11 cellular contexts compared by ENCODE assay signal in the genomic region with DNA sequence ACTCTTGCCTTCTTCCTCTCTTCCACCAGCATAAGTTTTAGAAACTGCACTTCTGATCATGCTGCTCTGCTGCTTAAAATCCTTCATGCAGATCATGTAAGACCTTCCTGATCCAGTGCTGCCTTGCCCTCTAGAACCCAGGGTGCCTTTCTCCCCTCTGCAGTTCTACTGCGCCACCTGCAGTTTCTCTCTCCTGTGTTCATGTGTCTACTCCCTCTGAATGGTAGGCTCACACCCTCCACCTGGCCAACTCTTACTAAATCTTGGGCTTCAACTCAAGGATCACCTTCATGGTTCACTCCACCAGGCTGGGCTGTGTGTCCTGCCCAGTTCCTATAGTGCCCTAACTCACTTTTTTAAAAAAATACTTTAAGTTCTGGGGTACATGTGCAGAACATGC.
A peak's percentile ranks its signal among the peaks of the same experiment; 100 is the strongest.
DNase-seq lines count a peak whose midpoint lies in the region; ATAC-seq and TF ChIP-seq lines count a peak whose summit lies in the region.
"Had no signal": no experiment of that assay in that cellular context is flagged by ENCODE, and none has a peak within 500 bp of the region (broad histone marks: within the 10 kb centered on the region; RNA-seq: fewer than 3 reads in every experiment).

No MANE protein-coding gene starts in this region.

- no peaks in the 10 kb centered on the region for H3K27me3 Mint-ChIP-seq in MCF 10A (ENCODE audit: insufficient read depth, unreplicated experiment)
- no peaks in the 10 kb centered on the region for H3K27me3 Mint-ChIP-seq in T-helper 2 cell treated with Interferon-gamma antibody and Interleukin-4, amounts not matched to agents 5 μg/mL and 100 μg/mL, for 36 hours (ENCODE audit: low read depth)

- peaks cover 65% of the 10 kb centered on the region for H3K4me1 Mint-ChIP-seq in MCF 10A (ENCODE audit: insufficient read depth, unreplicated experiment)
- peaks cover 63% of the 10 kb centered on the region for H3K4me1 Mint-ChIP-seq in stimulated activated effector memory CD8-positive, alpha-beta T cell treated with anti-CD3 and anti-CD28 coated beads, Interleukin-12 subunit alpha, Interleukin-12 subunit beta, amount 100 ng/mL, for 72 hours
- H3K4me1 Mint-ChIP-seq in T-helper 2 cell treated with Interferon-gamma antibody and Interleukin-4, amounts not matched to agents 5 μg/mL and 100 μg/mL, for 36 hours (ENCODE audit: low read depth): peaks cover 49% of the 10 kb centered on the region

- no TSS peak for BruUV-seq in MCF 10A (replicated peaks; lab: Mats Ljungman, UMichigan)
- no TSS peak for BruUV-seq in mammary epithelial cell (replicated peaks; lab: Mats Ljungman, UMichigan)

- no peak for TF ChIP-seq CTCF in MCF 10A (IDR thresholded peaks at IDR 0.05; ENCODE audit: unreplicated experiment)
- TF ChIP-seq CTCF in breast epithelium (IDR thresholded peaks at IDR 0.05): no peak
- TF ChIP-seq CTCF in mammary epithelial cell (conservative IDR thresholded peaks at IDR 0.05 in 1 of 2, IDR thresholded peaks at IDR 0.05 in 1 of 2; ENCODE audit: extremely low read depth in 1 of 2, insufficient read depth in 1 of 2, low read depth in 1 of 2, low read length in 2 of 2): peak; percentile 37 to 49

- TF ChIP-seq POLR2A in breast epithelium (IDR thresholded peaks at IDR 0.05): no peak

- WGBS in mammary epithelial cell (ENCODE audit: low coverage, missing lambda C conversion rate): 100% methylated on average over 1 of the region's 1 CpG

- no peaks in the 10 kb centered on the region for H4K20me1 ChIP-seq in mammary epithelial cell (ENCODE audit: insufficient read depth, low read length)

- H3K36me3 Mint-ChIP-seq in MCF 10A (ENCODE audit: insufficient read depth, unreplicated experiment): no peaks in the 10 kb centered on the region
- H3K36me3 Mint-ChIP-seq in stimulated activated effector memory CD8-positive, alpha-beta T cell treated with anti-CD3 and anti-CD28 coated beads, Interleukin-12 subunit alpha, Interleukin-12 subunit beta, amount 100 ng/mL, for 72 hours: peaks cover 10% of the 10 kb centered on the region
- H3K36me3 Mint-ChIP-seq in T-helper 2 cell treated with Interferon-gamma antibody and Interleukin-4, amounts not matched to agents 5 μg/mL and 100 μg/mL, for 36 hours (ENCODE audit: low read depth): peaks cover 1% of the 10 kb centered on the region

- H3K4me3 ChIP-seq in breast epithelium (no peak overlapping the region), mammary epithelial cell (replicated peaks in 1 of 3; ENCODE audit: insufficient read depth in 1 of 3, low read depth in 2 of 3, low read length in 3 of 3) (no peak overlapping the region)

- POLR2A ChIA-PET in MCF 10A (lab: Yijun Ruan, JAX): interaction anchor here (1.5 kb wide), 1 partner anchor 18 kb away, joined by 7 read pairs; no protein-coding TSS in a partner anchor

- intact Hi-C loops in MCF 10A (cut with micrococcal nuclease): no loop called here
- intact Hi-C loops in breast epithelium (cut with DNase I; ENCODE audit: low total_unique reads): no loop called here
- intact Hi-C loops in mammary epithelial cell (cut with micrococcal nuclease): loop anchor here (1.0 to 5.0 kb wide), 2 partner anchors 122 to 175 kb away; a partner anchor contains a TSS

- no peak overlapping the region for H3K4me3 Mint-ChIP-seq in MCF 10A (ENCODE audit: unreplicated experiment)
- no peak overlapping the region for H3K4me3 Mint-ChIP-seq in stimulated activated effector memory CD8-positive, alpha-beta T cell treated with anti-CD3 and anti-CD28 coated beads, Interleukin-12 subunit alpha, Interleukin-12 subunit beta, amount 100 ng/mL, for 72 hours
- H3K4me3 Mint-ChIP-seq in T-helper 2 cell treated with Interferon-gamma antibody and Interleukin-4, amounts not matched to agents 5 μg/mL and 100 μg/mL, for 36 hours: no peak overlapping the region

- H3K36me3 ChIP-seq in breast epithelium (no peaks in the 10 kb centered on the region), mammary epithelial cell (ENCODE audit: insufficient read depth, low read length) (no peaks in the 10 kb centered on the region)
- H3K36me3 ChIP-seq: neutrophil had no signal

- DNase-seq in MCF 10A (ENCODE audit: unreplicated experiment): peak; percentile 45
- DNase-seq in breast epithelium (ENCODE audit: low spot score in 2 of 2): no peak
- DNase-seq in OCI-M1 (lab: John Stamatoyannopoulos, UW): peak; percentile 19
- DNase-seq in mammary epithelial cell: no peak
- no peak for DNase-seq in stimulated activated effector memory CD8-positive, alpha-beta T cell treated with anti-CD3 and anti-CD28 coated beads, Interleukin-12 subunit alpha, Interleukin-12 subunit beta, amount 100 ng/mL, for 72 hours (ENCODE audit: low spot score in 2 of 2)
- no peak for DNase-seq in T-helper 2 cell treated with Interferon-gamma antibody and Interleukin-4, amounts not matched to agents 5 μg/mL and 100 μg/mL, for 36 hours (ENCODE audit: low spot score)
- no peak for DNase-seq in putamen (ENCODE audit: low spot score)
- DNase-seq: NCI-H2081 had no signal

- H3K9me3 Mint-ChIP-seq in MCF 10A (ENCODE audit: unreplicated experiment): no peaks in the 10 kb centered on the region
- no peaks in the 10 kb centered on the region for H3K9me3 Mint-ChIP-seq in stimulated activated effector memory CD8-positive, alpha-beta T cell treated with anti-CD3 and anti-CD28 coated beads, Interleukin-12 subunit alpha, Interleukin-12 subunit beta, amount 100 ng/mL, for 72 hours
- H3K9me3 Mint-ChIP-seq in T-helper 2 cell treated with Interferon-gamma antibody and Interleukin-4, amounts not matched to agents 5 μg/mL and 100 μg/mL, for 36 hours: peaks cover 4% of the 10 kb centered on the region

- no peaks in the 10 kb centered on the region for H3K9me3 ChIP-seq in breast epithelium
- H3K9me3 ChIP-seq in mammary epithelial cell (replicated peaks; ENCODE audit: insufficient read depth, low read length): no peaks in the 10 kb centered on the region
- H3K9me3 ChIP-seq: neutrophil had no signal

- no peak overlapping the region for H3K4me2 ChIP-seq in mammary epithelial cell (ENCODE audit: insufficient read depth, low read depth, low read length)

- ATAC-seq in stimulated activated effector memory CD8-positive, alpha-beta T cell treated with anti-CD3 and anti-CD28 coated beads, Interleukin-12 subunit alpha, Interleukin-12 subunit beta, amount 100 ng/mL, for 72 hours: no peak
- no peak for ATAC-seq in GM19455 (IDR thresholded peaks at IDR 0.05; ENCODE audit: unreplicated experiment)
- ATAC-seq: esophagus mucosa had no signal

- H3K79me2 ChIP-seq in mammary epithelial cell (ENCODE audit: insufficient read depth, low read length): no peaks in the 10 kb centered on the region

- H3K27ac ChIP-seq in breast epithelium (no peak overlapping the region), mammary epithelial cell (ENCODE audit: insufficient read depth, low read depth, low read length) (peak overlapping the region; percentile 23)
- H3K27ac ChIP-seq: neutrophil had no signal

- dilution Hi-C loops in mammary epithelial cell (cut with HindIII; ENCODE audit: low sequenced_read_pairs): no loop called here

- CTCF ChIA-PET in MCF 10A (lab: Yijun Ruan, JAX) (interaction anchor here (1.4 kb wide), 2 partner anchors 17 to 37 kb away, joined by 3 read pairs; no protein-coding TSS in a partner anchor), mammary epithelial cell (lab: Charles Lee; ENCODE audit: low non-redundant PET) (no interaction called here)

- H3K4me1 ChIP-seq in breast epithelium: no peaks in the 10 kb centered on the region
- H3K4me1 ChIP-seq in mammary epithelial cell (ENCODE audit: insufficient read depth, low read length): peaks cover 79% of the 10 kb centered on the region

- in situ Hi-C loops in mammary epithelial cell (cut with MboI; ENCODE audit: low sequenced_read_pairs in 2 of 2): loop anchor here (5.0 to 10.0 kb wide), 2 partner anchors 118 to 120 kb away; no protein-coding TSS in a partner anchor

- no peak overlapping the region for H3K9ac ChIP-seq in mammary epithelial cell (ENCODE audit: insufficient read depth, low read length)

- no peaks in the 10 kb centered on the region for H3K27me3 ChIP-seq in breast epithelium
- H3K27me3 ChIP-seq in mammary epithelial cell (ENCODE audit: insufficient read depth, low read length): no peaks in the 10 kb centered on the region
- H3K27me3 ChIP-seq: neutrophil had no signal

- no peak overlapping the region for H2AFZ ChIP-seq in mammary epithelial cell (ENCODE audit: low read depth, low read length)

- H3K27ac Mint-ChIP-seq in MCF 10A (ENCODE audit: low read depth, unreplicated experiment): peak overlapping the region; percentile 94
- peak overlapping the region; percentile 3 for H3K27ac Mint-ChIP-seq in stimulated activated effector memory CD8-positive, alpha-beta T cell treated with anti-CD3 and anti-CD28 coated beads, Interleukin-12 subunit alpha, Interleukin-12 subunit beta, amount 100 ng/mL, for 72 hours
- no peak overlapping the region for H3K27ac Mint-ChIP-seq in T-helper 2 cell treated with Interferon-gamma antibody and Interleukin-4, amounts not matched to agents 5 μg/mL and 100 μg/mL, for 36 hours

Comparison
In these comparisons a context has a peak if more than half of its experiments do, and no peak if none do; other contexts are left out.
1. DNase-seq: peak in MCF 10A (single experiment) and OCI-M1 (single experiment); none in breast epithelium (0 of 2), mammary epithelial cell (single experiment), stimulated activated effector memory CD8-positive, alpha-beta T cell treated with anti-CD3 and anti-CD28 coated beads, Interleukin-12 subunit alpha, Interleukin-12 subunit beta, amount 100 ng/mL, for 72 hours (0 of 2), T-helper 2 cell treated with Interferon-gamma antibody and Interleukin-4, amounts not matched to agents 5 μg/mL and 100 μg/mL, for 36 hours (single experiment) and putamen (single experiment).
2. CTCF ChIP-seq: peak in mammary epithelial cell (2 of 2); none in MCF 10A (single experiment) and breast epithelium (0 of 3).